ENCODE assay signal across 20 cellular contexts in genomic region chr5:66877843-66878242, GRCh38.
DNase-seq lines count a peak whose midpoint lies in the region; TF ChIP-seq lines count a peak whose summit lies in the region.
"Had no signal": no experiment of that assay in that cellular context is flagged by ENCODE, and none has a peak within 500 bp of the region (broad histone marks: within the 10 kb centered on the region; RNA-seq: fewer than 3 reads in every experiment).

No MANE protein-coding gene starts in this region.

- no peaks in the 10 kb centered on the region for H3K9me3 Mint-ChIP-seq in nephron progenitor cell
- H3K9me3 Mint-ChIP-seq: CD4-positive, alpha-beta memory T cell; IgD-negative memory B cell; stimulated activated naive B cell treated with anti-CD40 and anti-IgM and Interleukin-4, amounts not matched to agents 10 μg/mL and 1 μg/mL and 100 μg/mL, for 72 hours had no signal

- no peaks in the 10 kb centered on the region for H3K9me2 ChIP-seq in hepatocyte (replicated peaks; ENCODE audit: insufficient read depth)

- H3K9me3 ChIP-seq in hepatocyte (ENCODE audit: low read depth) = no peaks in the 10 kb centered on the region
- H3K9me3 ChIP-seq: esophagus squamous epithelium, pancreas, SJCRH30, transverse colon had no signal

- peak; percentile 19 for DNase-seq in activated CD4-positive, alpha-beta T cell treated with anti-CD3 and anti-CD28 coated beads for 48 hours
- DNase-seq in activated CD4-positive, alpha-beta T cell treated with anti-CD3 and anti-CD28 coated beads for 4 hours = no peak
- DNase-seq in HT-29 (ENCODE audit: low spot score) = peak; percentile 41
- peak; percentile 20 for DNase-seq in astrocyte of the cerebellum (ENCODE audit: low read depth)
- DNase-seq in lung microvascular endothelial cell (ENCODE audit: low read depth in 2 of 2) = peak; percentile 40 to 75
- DNase-seq in SKM-1 (lab: John Stamatoyannopoulos, UW; ENCODE audit: unreplicated experiment) = no peak
- no peak for DNase-seq in nephron progenitor cell
- no peak for DNase-seq in hepatocyte (ENCODE audit: low spot score)
- DNase-seq: activated effector memory CD4-positive, alpha-beta T cell treated with Interleukin-2 at 50 U/mL for 16 hours; aorta; CD4-positive, alpha-beta memory T cell; esophagus squamous epithelium; hippocampal formation; NCI-H2227 treated with DMSO at 0.1 percent for 48 hours; pancreas; SJCRH30; small intestine; stimulated activated naive B cell treated with anti-CD40 and anti-IgM and Interleukin-4, amounts not matched to agents 10 μg/mL and 1 μg/mL and 100 μg/mL, for 72 hours; transverse colon had no signal

- no peaks in the 10 kb centered on the region for H3K27me3 ChIP-seq in hepatocyte
- H3K27me3 ChIP-seq: esophagus squamous epithelium, pancreas, SJCRH30, transverse colon had no signal

- in situ Hi-C loops in astrocyte of the cerebellum (cut with HindIII; ENCODE audit: low sequenced_read_pairs) = no loop called here

- 60% methylated on average over 3 of the region's 3 CpGs for WGBS in hepatocyte (ENCODE audit: low lambda C conversion rate, missing lambda C conversion rate)

- H3K36me3 Mint-ChIP-seq in nephron progenitor cell (ENCODE audit: low read depth) = no peaks in the 10 kb centered on the region
- H3K36me3 Mint-ChIP-seq: CD4-positive, alpha-beta memory T cell; stimulated activated naive B cell treated with anti-CD40 and anti-IgM and Interleukin-4, amounts not matched to agents 10 μg/mL and 1 μg/mL and 100 μg/mL, for 72 hours had no signal

- H3K27me3 Mint-ChIP-seq in nephron progenitor cell (ENCODE audit: low read depth, poor library complexity) = peaks cover 11% of the 10 kb centered on the region
- H3K27me3 Mint-ChIP-seq: CD4-positive, alpha-beta memory T cell; IgD-negative memory B cell; stimulated activated naive B cell treated with anti-CD40 and anti-IgM and Interleukin-4, amounts not matched to agents 10 μg/mL and 1 μg/mL and 100 μg/mL, for 72 hours had no signal

- no peak overlapping the region for H3K4me2 ChIP-seq in hepatocyte

- H3K4me3 Mint-ChIP-seq in nephron progenitor cell = no peak overlapping the region
- H3K4me3 Mint-ChIP-seq: CD4-positive, alpha-beta memory T cell; IgD-negative memory B cell; stimulated activated naive B cell treated with anti-CD40 and anti-IgM and Interleukin-4, amounts not matched to agents 10 μg/mL and 1 μg/mL and 100 μg/mL, for 72 hours had no signal

- TF ChIP-seq CTCF in astrocyte of the cerebellum (IDR thresholded peaks at IDR 0.05; ENCODE audit: low read depth, low read length, missing control alignments) (no peak), nephron progenitor cell (IDR thresholded peaks at IDR 0.05) (no peak), hepatocyte (IDR thresholded peaks at IDR 0.05; ENCODE audit: poor library complexity) (no peak)

- no peaks in the 10 kb centered on the region for H4K20me1 ChIP-seq in hepatocyte (ENCODE audit: insufficient read depth, poor library complexity, severe bottlenecking)

- peaks cover 21% of the 10 kb centered on the region for H3K4me1 Mint-ChIP-seq in nephron progenitor cell
- H3K4me1 Mint-ChIP-seq: CD4-positive, alpha-beta memory T cell; IgD-negative memory B cell had no signal

- no peak overlapping the region for H3K27ac Mint-ChIP-seq in nephron progenitor cell
- H3K27ac Mint-ChIP-seq: CD4-positive, alpha-beta memory T cell; IgD-negative memory B cell; stimulated activated naive B cell treated with anti-CD40 and anti-IgM and Interleukin-4, amounts not matched to agents 10 μg/mL and 1 μg/mL and 100 μg/mL, for 72 hours had no signal

- no peaks in the 10 kb centered on the region for H3K36me3 ChIP-seq in hepatocyte (replicated peaks; ENCODE audit: insufficient read depth, low read depth)
- H3K36me3 ChIP-seq: esophagus squamous epithelium, pancreas, SJCRH30, transverse colon had no signal

- peaks cover 21% of the 10 kb centered on the region for H3K4me1 ChIP-seq in hepatocyte (ENCODE audit: insufficient read depth)

- no peak overlapping the region for H3K27ac ChIP-seq in hepatocyte
- H3K27ac ChIP-seq: esophagus squamous epithelium, SJCRH30, transverse colon had no signal

- no peaks in the 10 kb centered on the region for H3K79me2 ChIP-seq in hepatocyte

- no peak overlapping the region for H3K4me3 ChIP-seq in astrocyte of the cerebellum (ENCODE audit: low read depth, low read length)
- no peak overlapping the region for H3K4me3 ChIP-seq in hepatocyte
- H3K4me3 ChIP-seq: esophagus squamous epithelium, pancreas, SJCRH30, transverse colon had no signal

- no peak overlapping the region for H2AFZ ChIP-seq in hepatocyte

Comparison
In these comparisons a context has a peak if more than half of its experiments do, and no peak if none do; other contexts are left out.
1. DNase-seq: peak in activated CD4-positive, alpha-beta T cell treated with anti-CD3 and anti-CD28 coated beads for 48 hours (single experiment), HT-29 (single experiment), astrocyte of the cerebellum (single experiment) and lung microvascular endothelial cell (2 of 2); none in activated CD4-positive, alpha-beta T cell treated with anti-CD3 and anti-CD28 coated beads for 4 hours (0 of 2), SKM-1 (single experiment), nephron progenitor cell (single experiment) and hepatocyte (single experiment).